10 cellular contexts compared by ENCODE assay signal in genomic region chr16:83826146-83826913, GRCh38. TPM values are rescaled to one million over a fixed set of nuclear protein-coding genes. Genes with fewer than 3 reads are reported as not detected.
DNase-seq lines count a peak whose midpoint lies in the region; ATAC-seq and TF ChIP-seq lines count a peak whose summit lies in the region.
"Had no signal": no experiment of that assay in that cellular context is flagged by ENCODE, and none has a peak within 500 bp of the region (broad histone marks: within the 10 kb centered on the region; RNA-seq: fewer than 3 reads in every experiment).

No MANE protein-coding gene starts in this region.

- no peaks in the 10 kb centered on the region for H3K36me3 ChIP-seq in mucosa of descending colon (ENCODE audit: low read depth)
- H3K36me3 ChIP-seq: BLaER1 treated with 17β-estradiol and CSF1 and Interleukin-3, amounts not matched to agents 10 nM and 100 nM had no signal

- H3K9me3 ChIP-seq in mucosa of descending colon, result no peaks in the 10 kb centered on the region
- H3K9me3 ChIP-seq: BLaER1 treated with 17β-estradiol and CSF1 and Interleukin-3, amounts not matched to agents 10 nM and 100 nM had no signal

- peak; percentile 39 for DNase-seq in NCI-H2029 (lab: John Stamatoyannopoulos, UW)
- DNase-seq in NCI-H2029 treated with DMSO at 0.1 percent for 48 hours (lab: John Stamatoyannopoulos, UW), result no peak
- peak; percentile 9 for DNase-seq in NK-92 (lab: John Stamatoyannopoulos, UW; ENCODE audit: unreplicated experiment)
- peak; percentile 18 for DNase-seq in activated CD8-positive, alpha-beta memory T cell treated with anti-CD3 and anti-CD28 coated beads, Interleukin-2, amount 50 U/mL, for 1 hour (ENCODE audit: extremely low read depth)
- peak; percentile 89 for DNase-seq in epidermal melanocyte (ENCODE audit: insufficient read length, low spot score)
- DNase-seq in mucosa of descending colon, result peak; percentile 78 to 94 (median 89)
- DNase-seq in stimulated activated CD8-positive, alpha-beta memory T cell treated with anti-CD3 and anti-CD28 coated beads, Interleukin-4, amount 100 ng/mL, for 24 hours (ENCODE audit: low read depth), result peak; percentile 71

- ATAC-seq in HG03095 (IDR thresholded peaks at IDR 0.05; ENCODE audit: unreplicated experiment) (peak; percentile 74), mucosa of descending colon (peak; percentile 96)

- peak; percentile 91 for TF ChIP-seq CTCF in mucosa of descending colon (IDR thresholded peaks at IDR 0.05)

- H3K4me3 ChIP-seq in mucosa of descending colon, result no peak overlapping the region
- H3K4me3 ChIP-seq: BLaER1 treated with 17β-estradiol and CSF1 and Interleukin-3, amounts not matched to agents 10 nM and 100 nM; skin epidermis had no signal

- H3K4me1 ChIP-seq in mucosa of descending colon (ENCODE audit: low read depth), result no peaks in the 10 kb centered on the region

- intact Hi-C loops in mucosa of descending colon (cut with DNase I, micrococcal nuclease), result no loop called here

RNA-seq across cellular contexts. Expression of gene HSBP1, which starts 18.6 kb away (rescaled TPM):
- total RNA-seq in mucosa of descending colon, result 10 to 100 TPM; 76.9 to 89.2 (median 78.9) TPM
